8 cellular contexts compared by ENCODE assay signal in the genomic region with DNA sequence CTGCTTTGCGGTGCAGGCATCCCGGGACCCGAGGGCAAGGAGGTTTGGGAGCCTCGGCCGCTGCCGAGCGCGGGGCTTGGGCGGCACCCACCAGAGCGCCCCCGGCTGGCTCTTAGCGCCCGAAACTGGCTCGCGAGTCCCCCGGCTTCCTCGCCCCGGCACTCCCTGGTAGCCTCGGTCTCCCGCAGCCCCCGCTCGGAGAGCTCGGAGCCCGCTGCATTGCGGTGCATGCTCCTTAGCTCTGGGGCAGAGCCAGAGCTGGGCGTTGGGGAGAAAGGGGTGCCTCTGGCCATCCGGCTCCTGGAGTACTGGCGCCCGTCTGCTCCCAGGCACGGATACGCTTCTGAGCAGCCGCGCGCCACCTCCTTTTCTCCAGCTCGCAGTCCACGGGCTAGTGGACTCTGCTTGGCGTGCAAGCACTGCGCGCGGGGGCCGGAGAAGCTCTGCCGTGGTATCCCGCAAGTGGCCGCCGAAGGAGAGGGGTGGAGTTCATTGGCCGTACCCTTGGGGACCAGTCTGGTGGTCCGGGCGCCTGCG. TPM values are rescaled to one million over a fixed set of nuclear protein-coding genes. Genes with fewer than 3 reads are reported as not detected.
DNase-seq lines count a peak whose midpoint lies in the region; ATAC-seq and TF ChIP-seq lines count a peak whose summit lies in the region.

No MANE protein-coding gene starts in this region.

- in situ Hi-C loops in KBM-7 (cut with MboI; ENCODE audit: low pct_unique_long_range_greater_than_20kb, low sequenced_read_pairs): no loop called here

- H3K4me2 ChIP-seq in GM23338 (peak overlapping the region; percentile 99), parathyroid adenoma (ENCODE audit: low read length) (peak overlapping the region; percentile 77)

- peaks cover 12% of the 10 kb centered on the region for H3K4me1 ChIP-seq in GM23338 (ENCODE audit: insufficient read depth)
- no peaks in the 10 kb centered on the region for H3K4me1 ChIP-seq in foreskin keratinocyte
- H3K4me1 ChIP-seq in parathyroid adenoma: peaks cover 6% of the 10 kb centered on the region

- peaks cover 47% of the 10 kb centered on the region for H3K27me3 ChIP-seq in GM23338 (ENCODE audit: insufficient read depth)
- H3K27me3 ChIP-seq in foreskin keratinocyte: peaks cover 57% of the 10 kb centered on the region
- no peaks in the 10 kb centered on the region for H3K27me3 ChIP-seq in parathyroid adenoma (ENCODE audit: control insufficient read depth, insufficient read depth, low read length)
- H3K27me3 ChIP-seq in CD4-positive, alpha-beta T cell (ENCODE audit: control insufficient read depth, insufficient read depth, low read length): peaks cover 45% of the 10 kb centered on the region

- H3K4me3 ChIP-seq in GM23338: peak overlapping the region; percentile 81
- peak overlapping the region; percentile 50 for H3K4me3 ChIP-seq in parathyroid adenoma (ENCODE audit: low read depth, low read length)

- H3K27ac ChIP-seq in GM23338 (ENCODE audit: low read depth): no peak overlapping the region
- no peak overlapping the region for H3K27ac ChIP-seq in foreskin keratinocyte
- H3K27ac ChIP-seq in parathyroid adenoma: no peak overlapping the region
- H3K27ac ChIP-seq in CD4-positive, alpha-beta T cell (ENCODE audit: low read depth, low read length): no peak overlapping the region

- H3K27me3 Mint-ChIP-seq in GM23338 (ENCODE audit: insufficient read depth, low read depth, poor library complexity): peaks cover 43% of the 10 kb centered on the region
- peaks cover 68% of the 10 kb centered on the region for H3K27me3 Mint-ChIP-seq in CD4-positive, alpha-beta T cell

- DNase-seq in EH (ENCODE audit: low read depth): peak; percentile 32
- peak; percentile 56 for DNase-seq in GM23338 (ENCODE audit: low spot score)
- DNase-seq in RPMI7951 (ENCODE audit: low read depth): peak; percentile 42
- peak; percentile 23 to 38 for DNase-seq in foreskin keratinocyte
- no peak for DNase-seq in KBM-7
- DNase-seq in NCI-H226: no peak
- DNase-seq in CD4-positive, alpha-beta T cell: no peak

- CTCF ChIA-PET in CD4-positive, alpha-beta T cell (lab: Charles Lee): no interaction called here

- ATAC-seq in GM23338 (peak; percentile 49), foreskin keratinocyte (peak; percentile 2)
- no peak for ATAC-seq in CD4-positive, alpha-beta T cell (ENCODE audit: poor library complexity)

- H3K79me2 ChIP-seq in GM23338 (replicated peaks; ENCODE audit: insufficient read depth) (no peaks in the 10 kb centered on the region), parathyroid adenoma (no peaks in the 10 kb centered on the region)

- TF ChIP-seq CTCF in GM23338 (conservative IDR thresholded peaks at IDR 0.05; ENCODE audit: low read depth in 2 of 2) (peak in 1 of 2 experiments; percentile 24; a peak in 1 of 4 replicates), foreskin keratinocyte (conservative IDR thresholded peaks at IDR 0.05) (no peak), parathyroid adenoma (IDR thresholded peaks at IDR 0.05) (no peak)
- no peak for TF ChIP-seq CTCF in CD4-positive, alpha-beta T cell (IDR thresholded peaks at IDR 0.05)

- no peaks in the 10 kb centered on the region for H3K36me3 ChIP-seq in GM23338 (ENCODE audit: insufficient read depth)
- no peaks in the 10 kb centered on the region for H3K36me3 ChIP-seq in parathyroid adenoma (ENCODE audit: control insufficient read depth, insufficient read depth, low read length)

- H2AFZ ChIP-seq in GM23338 (peak overlapping the region; percentile 96), parathyroid adenoma (peak overlapping the region; percentile 64)

- H3K9ac ChIP-seq in parathyroid adenoma: no peak overlapping the region

- intact Hi-C loops in CD4-positive, alpha-beta T cell (cut with DNase I, micrococcal nuclease): loop anchor here in 1 of 2 experiments (5.0 to 10.0 kb wide), 2 partner anchors 1099 to 1246 kb away; no protein-coding TSS in a partner anchor

- no peaks in the 10 kb centered on the region for H3K9me3 ChIP-seq in parathyroid adenoma (ENCODE audit: control insufficient read depth, low read length)
- H3K9me3 ChIP-seq in CD4-positive, alpha-beta T cell (ENCODE audit: control insufficient read depth, low read length): no peaks in the 10 kb centered on the region

- H3K27ac Mint-ChIP-seq in GM23338: no peak overlapping the region
- H3K27ac Mint-ChIP-seq in CD4-positive, alpha-beta T cell: no peak overlapping the region

- H3K4me1 Mint-ChIP-seq in GM23338: peaks cover 28% of the 10 kb centered on the region
- H3K4me1 Mint-ChIP-seq in CD4-positive, alpha-beta T cell (ENCODE audit: low read depth): peaks cover 9% of the 10 kb centered on the region

- no peaks in the 10 kb centered on the region for H3K9me2 ChIP-seq in GM23338 (ENCODE audit: insufficient read depth)

- no peaks in the 10 kb centered on the region for H4K20me1 ChIP-seq in GM23338 (replicated peaks; ENCODE audit: insufficient read depth)

- H3K4me3 Mint-ChIP-seq in GM23338: peak overlapping the region; percentile 94
- no peak overlapping the region for H3K4me3 Mint-ChIP-seq in CD4-positive, alpha-beta T cell

- no peaks in the 10 kb centered on the region for H3F3A ChIP-seq in GM23338 (replicated peaks; ENCODE audit: low read depth)

- POLR2A ChIA-PET in CD4-positive, alpha-beta T cell (lab: Charles Lee): no interaction called here

- no peaks in the 10 kb centered on the region for H3K9me3 Mint-ChIP-seq in GM23338
- no peaks in the 10 kb centered on the region for H3K9me3 Mint-ChIP-seq in CD4-positive, alpha-beta T cell

- H3K36me3 Mint-ChIP-seq in GM23338 (ENCODE audit: low read depth): no peaks in the 10 kb centered on the region; the same call in 2 of the 3 replicates
- H3K36me3 Mint-ChIP-seq in CD4-positive, alpha-beta T cell (ENCODE audit: low read depth): no peaks in the 10 kb centered on the region

TF ChIP-seq in GM23338, 12 proteins besides CTCF, POLR2A, EP300 and RAD21:
- TF ChIP-seq, protein P1, sequence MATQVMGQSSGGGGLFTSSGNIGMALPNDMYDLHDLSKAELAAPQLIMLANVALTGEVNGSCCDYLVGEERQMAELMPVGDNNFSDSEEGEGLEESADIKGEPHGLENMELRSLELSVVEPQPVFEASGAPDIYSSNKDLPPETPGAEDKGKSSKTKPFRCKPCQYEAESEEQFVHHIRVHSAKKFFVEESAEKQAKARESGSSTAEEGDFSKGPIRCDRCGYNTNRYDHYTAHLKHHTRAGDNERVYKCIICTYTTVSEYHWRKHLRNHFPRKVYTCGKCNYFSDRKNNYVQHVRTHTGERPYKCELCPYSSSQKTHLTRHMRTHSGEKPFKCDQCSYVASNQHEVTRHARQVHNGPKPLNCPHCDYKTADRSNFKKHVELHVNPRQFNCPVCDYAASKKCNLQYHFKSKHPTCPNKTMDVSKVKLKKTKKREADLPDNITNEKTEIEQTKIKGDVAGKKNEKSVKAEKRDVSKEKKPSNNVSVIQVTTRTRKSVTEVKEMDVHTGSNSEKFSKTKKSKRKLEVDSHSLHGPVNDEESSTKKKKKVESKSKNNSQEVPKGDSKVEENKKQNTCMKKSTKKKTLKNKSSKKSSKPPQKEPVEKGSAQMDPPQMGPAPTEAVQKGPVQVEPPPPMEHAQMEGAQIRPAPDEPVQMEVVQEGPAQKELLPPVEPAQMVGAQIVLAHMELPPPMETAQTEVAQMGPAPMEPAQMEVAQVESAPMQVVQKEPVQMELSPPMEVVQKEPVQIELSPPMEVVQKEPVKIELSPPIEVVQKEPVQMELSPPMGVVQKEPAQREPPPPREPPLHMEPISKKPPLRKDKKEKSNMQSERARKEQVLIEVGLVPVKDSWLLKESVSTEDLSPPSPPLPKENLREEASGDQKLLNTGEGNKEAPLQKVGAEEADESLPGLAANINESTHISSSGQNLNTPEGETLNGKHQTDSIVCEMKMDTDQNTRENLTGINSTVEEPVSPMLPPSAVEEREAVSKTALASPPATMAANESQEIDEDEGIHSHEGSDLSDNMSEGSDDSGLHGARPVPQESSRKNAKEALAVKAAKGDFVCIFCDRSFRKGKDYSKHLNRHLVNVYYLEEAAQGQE (IDR thresholded peaks at IDR 0.05; ENCODE audit: unreplicated experiment): no peak
- no peak for TF ChIP-seq CREB1 (CRISPR knock-in tag; IDR thresholded peaks at IDR 0.05; ENCODE audit: low read depth)

RNA-seq across cellular contexts. Expression of a gene that starts 0.8 kb away (rescaled TPM):
- total RNA-seq in GM23338 (2014; rRNA removed; shearing (Covaris generic)): 5.2 and 5.6 TPM in 2 replicates
- polyA plus RNA-seq in GM23338 (2016; fragmentation: Nextera tagmentation; extraction: Ambion mirVana): 2.7 and 3.1 TPM in 2 replicates
- 1.6 and 2.6 TPM in 2 replicates for total RNA-seq in RPMI7951 (2014; rRNA removed; shearing (Covaris generic))
- 0.07 and 0.17 TPM in 2 replicates for total RNA-seq in foreskin keratinocyte
- 0.04 and 0.06 TPM in 2 replicates for polyA plus RNA-seq in foreskin keratinocyte
- under 1 TPM; 0.08 to 0.49 TPM for total RNA-seq in CD4-positive, alpha-beta T cell

Comparison
In these comparisons a context has a peak if more than half of its experiments do, and no peak if none do; other contexts are left out.
1. DNase-seq: peak in EH (single experiment), GM23338 (single experiment), RPMI7951 (single experiment) and foreskin keratinocyte (2 of 2); none in KBM-7 (single experiment), NCI-H226 (single experiment) and CD4-positive, alpha-beta T cell (0 of 10).